Comparison of ENCODE assay signal across 12 cellular contexts in the genomic region with DNA sequence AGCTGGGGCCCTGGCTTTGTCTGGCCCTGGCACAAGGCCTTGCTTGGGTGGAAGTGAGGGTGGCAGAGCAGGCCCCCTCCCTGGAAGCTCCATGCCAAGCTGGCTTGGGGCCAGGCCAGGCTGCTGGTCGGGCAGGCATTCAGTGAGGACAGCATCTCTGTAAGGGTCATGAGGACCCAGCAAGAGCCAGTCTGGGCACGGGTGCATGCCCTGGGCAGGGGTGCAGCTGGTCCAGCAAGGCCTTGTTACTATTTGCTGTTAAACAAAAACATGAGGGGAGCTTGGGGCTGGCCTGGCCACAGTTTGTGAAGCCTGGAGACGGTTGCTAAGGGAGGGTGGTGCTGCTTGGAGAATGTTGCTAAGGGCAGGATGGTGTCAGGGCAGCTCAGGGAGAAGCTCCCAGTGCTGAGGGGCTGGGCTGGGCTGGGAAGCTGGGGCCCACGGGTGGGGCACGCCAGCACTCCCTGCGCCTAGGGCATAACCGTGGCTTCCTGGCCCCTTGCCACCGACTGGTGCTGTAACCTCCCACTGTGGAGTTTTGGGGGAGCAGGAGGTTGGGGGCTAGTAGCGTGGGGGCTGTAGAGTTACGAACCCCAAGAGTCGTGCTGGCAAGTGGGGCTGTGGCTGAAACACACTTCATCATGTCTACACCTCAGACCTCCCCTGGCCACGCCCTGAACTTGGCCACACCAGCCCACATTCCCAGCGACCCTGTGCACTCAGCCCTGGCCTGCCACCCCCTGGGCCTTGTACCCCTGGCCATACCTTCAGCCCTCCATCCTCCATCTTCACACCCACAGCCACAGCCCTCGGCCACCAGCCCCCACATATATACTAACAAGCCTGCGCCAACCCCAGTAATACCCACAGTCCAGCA. TPM values are rescaled to one million over a fixed set of nuclear protein-coding genes. Genes with fewer than 3 reads are reported as not detected.
DNase-seq lines count a peak whose midpoint lies in the region; ATAC-seq, FAIRE-seq and TF ChIP-seq lines count a peak whose summit lies in the region.
"Had no signal": no experiment of that assay in that cellular context is flagged by ENCODE, and none has a peak within 500 bp of the region (broad histone marks: within the 10 kb centered on the region; RNA-seq: fewer than 3 reads in every experiment).

No MANE protein-coding gene starts in this region.

- H3K9me3 ChIP-seq in upper lobe of right lung = no peaks in the 10 kb centered on the region

- H3K27me3 Mint-ChIP-seq in activated T-cell treated with anti-CD3 and anti-CD28 coated beads, Interleukin-2, amount 50 U/mL, for 24 hours = peaks cover 36% of the 10 kb centered on the region
- H3K27me3 Mint-ChIP-seq in brain (peaks cover 11% of the 10 kb centered on the region), mesothelial cell of epicardium (ENCODE audit: low read depth) (peaks cover 70% of the 10 kb centered on the region), progenitor cell of endocrine pancreas (peaks cover 30% of the 10 kb centered on the region)

- peaks cover 35% of the 10 kb centered on the region for H3K4me1 ChIP-seq in upper lobe of right lung

- no peak for ATAC-seq in upper lobe of right lung

- TF ChIP-seq POLR2A in GM12892 (IDR thresholded peaks at IDR 0.05; ENCODE audit: low read depth, low read length) = no peak

- intact Hi-C loops in upper lobe of right lung (cut with DNase I) = loop anchor here (10.0 kb wide), 1 partner anchor 117 kb away; a partner anchor contains a TSS

- H3K36me3 Mint-ChIP-seq in activated T-cell treated with anti-CD3 and anti-CD28 coated beads, Interleukin-2, amount 50 U/mL, for 24 hours (ENCODE audit: low read depth) = no peaks in the 10 kb centered on the region
- H3K36me3 Mint-ChIP-seq in brain (no peaks in the 10 kb centered on the region), mesothelial cell of epicardium (no peaks in the 10 kb centered on the region), progenitor cell of endocrine pancreas (ENCODE audit: insufficient read depth) (peaks cover 1% of the 10 kb centered on the region)

- H3K27ac ChIP-seq in upper lobe of right lung = no peak overlapping the region
- H3K27ac ChIP-seq: C4-2B, SK-N-MC had no signal

- H3K36me3 ChIP-seq in upper lobe of right lung = no peaks in the 10 kb centered on the region

- no peak overlapping the region for H3K4me3 Mint-ChIP-seq in activated T-cell treated with anti-CD3 and anti-CD28 coated beads, Interleukin-2, amount 50 U/mL, for 24 hours
- peak overlapping the region; percentile 65 to 81 (median 70) for H3K4me3 Mint-ChIP-seq in brain
- peak overlapping the region; percentile 1 for H3K4me3 Mint-ChIP-seq in mesothelial cell of epicardium
- no peak overlapping the region for H3K4me3 Mint-ChIP-seq in progenitor cell of endocrine pancreas (ENCODE audit: low read depth)

- no peaks in the 10 kb centered on the region for H3K27me3 ChIP-seq in upper lobe of right lung

- TF ChIP-seq CTCF in brain (conservative IDR thresholded peaks at IDR 0.05) (no peak), mesothelial cell of epicardium (IDR thresholded peaks at IDR 0.05; ENCODE audit: unreplicated experiment) (no peak), upper lobe of right lung (IDR thresholded peaks at IDR 0.05) (no peak), progenitor cell of endocrine pancreas (IDR thresholded peaks at IDR 0.05; ENCODE audit: unreplicated experiment) (no peak)

- H3K27ac Mint-ChIP-seq in activated T-cell treated with anti-CD3 and anti-CD28 coated beads, Interleukin-2, amount 50 U/mL, for 24 hours = no peak overlapping the region
- H3K27ac Mint-ChIP-seq in brain (peak overlapping the region; percentile 81 to 95 (median 92)), mesothelial cell of epicardium (no peak overlapping the region), progenitor cell of endocrine pancreas (no peak overlapping the region)

- peak; percentile 25 for DNase-seq in activated T-cell treated with anti-CD3 and anti-CD28 coated beads, Interleukin-2, amount 50 U/mL, for 24 hours
- DNase-seq in activated T-cell treated with anti-CD3 and anti-CD28 coated beads for 4 hours = no peak
- DNase-seq in mesothelial cell of epicardium (ENCODE audit: low spot score in 2 of 2, unreplicated experiment in 2 of 2) = no peak
- peak; percentile 67 for DNase-seq in upper lobe of right lung
- DNase-seq in GM12892 (ENCODE audit: insufficient read length) = no peak
- no peak for DNase-seq in T-helper 1 cell
- no peak for DNase-seq in progenitor cell of endocrine pancreas (ENCODE audit: low spot score, unreplicated experiment)
- DNase-seq: cortex of kidney, Karpas-422 had no signal

- FAIRE-seq in GM12892 (lab: Jason Lieb, UNC) = no peak

- peak overlapping the region; percentile 42 for H3K4me3 ChIP-seq in upper lobe of right lung
- H3K4me3 ChIP-seq: SK-N-MC had no signal

- no peaks in the 10 kb centered on the region for H3K9me3 Mint-ChIP-seq in activated T-cell treated with anti-CD3 and anti-CD28 coated beads, Interleukin-2, amount 50 U/mL, for 24 hours
- H3K9me3 Mint-ChIP-seq in brain = peaks cover 0 to 2% (median 0%) of the 10 kb centered on the region in 5 experiments
- no peaks in the 10 kb centered on the region for H3K9me3 Mint-ChIP-seq in mesothelial cell of epicardium
- no peaks in the 10 kb centered on the region for H3K9me3 Mint-ChIP-seq in progenitor cell of endocrine pancreas (ENCODE audit: low read depth)

- H3K4me1 Mint-ChIP-seq in activated T-cell treated with anti-CD3 and anti-CD28 coated beads, Interleukin-2, amount 50 U/mL, for 24 hours (ENCODE audit: low read depth) = peaks cover 9% of the 10 kb centered on the region
- peaks cover 76% of the 10 kb centered on the region for H3K4me1 Mint-ChIP-seq in brain
- peaks cover 17% of the 10 kb centered on the region for H3K4me1 Mint-ChIP-seq in mesothelial cell of epicardium
- peaks cover 12% of the 10 kb centered on the region for H3K4me1 Mint-ChIP-seq in progenitor cell of endocrine pancreas (ENCODE audit: low read depth)

RNA-seq across cellular contexts. Expression of a gene that starts 1.6 kb away (rescaled TPM):
- 438 TPM for polyA plus RNA-seq in brain (ENCODE audit: insufficient read depth, low read depth, low replicate concordance)
- 5.5 to 6.2 TPM (median 5.7 TPM) in 3 replicates for total RNA-seq in mesothelial cell of epicardium
- 29.7 TPM for total RNA-seq in upper lobe of right lung
- not detected for polyA plus RNA-seq in GM12892 (2012; ENCODE audit: missing spikeins)
- total RNA-seq in progenitor cell of endocrine pancreas = 17.5 and 26.8 TPM in 2 replicates

RNA-seq across cellular contexts. Expression of a gene that starts 24.6 kb away (rescaled TPM):
- polyA plus RNA-seq in brain (ENCODE audit: insufficient read depth, low read depth, low replicate concordance) = 10.6 TPM
- 14.5 to 16.7 TPM (median 15.4 TPM) in 3 replicates for total RNA-seq in mesothelial cell of epicardium
- total RNA-seq in upper lobe of right lung = 11.1 TPM
- polyA plus RNA-seq in GM12892 (2012; ENCODE audit: missing spikeins) = 0.40 TPM
- total RNA-seq in progenitor cell of endocrine pancreas = 16.5 and 17.0 TPM in 2 replicates

RNA-seq across cellular contexts. Expression of a gene that starts 39.3 kb away (rescaled TPM):
- polyA plus RNA-seq in brain (ENCODE audit: insufficient read depth, low read depth, low replicate concordance) = 47.9 TPM
- total RNA-seq in mesothelial cell of epicardium = 3.0 to 4.1 TPM (median 3.7 TPM) in 3 replicates
- 2.2 TPM for total RNA-seq in upper lobe of right lung
- 0.45 TPM for polyA plus RNA-seq in GM12892 (2012; ENCODE audit: missing spikeins)
- total RNA-seq in progenitor cell of endocrine pancreas = 38.7 and 44.5 TPM in 2 replicates

Comparison
In these comparisons a context has a peak if more than half of its experiments do, and no peak if none do; other contexts are left out.
1. DNase-seq: peak in activated T-cell treated with anti-CD3 and anti-CD28 coated beads, Interleukin-2, amount 50 U/mL, for 24 hours (single experiment) and upper lobe of right lung (single experiment); none in activated T-cell treated with anti-CD3 and anti-CD28 coated beads for 4 hours (single experiment), mesothelial cell of epicardium (0 of 2), GM12892 (single experiment), T-helper 1 cell (0 of 5) and progenitor cell of endocrine pancreas (single experiment).
2. H3K27ac Mint-ChIP-seq: peak in brain (5 of 5); none in activated T-cell treated with anti-CD3 and anti-CD28 coated beads, Interleukin-2, amount 50 U/mL, for 24 hours (single experiment), mesothelial cell of epicardium (single experiment) and progenitor cell of endocrine pancreas (single experiment).
3. H3K4me3 Mint-ChIP-seq: peak in brain (5 of 5) and mesothelial cell of epicardium (single experiment); none in activated T-cell treated with anti-CD3 and anti-CD28 coated beads, Interleukin-2, amount 50 U/mL, for 24 hours (single experiment) and progenitor cell of endocrine pancreas (single experiment).